2 cellular contexts compared by ENCODE assay signal in genomic region chr15:42986693-42987342, GRCh38.
TF ChIP-seq lines count a peak whose summit lies in the region.

No MANE protein-coding gene starts in this region.

TF ChIP-seq in IMR-90, 13 proteins besides CTCF, POLR2A, EP300 and RAD21:
- no peak for TF ChIP-seq MAFK (IDR thresholded peaks at IDR 0.05; ENCODE audit: low read depth, low read length)
- no peak for TF ChIP-seq SMC3 (IDR thresholded peaks at IDR 0.05; ENCODE audit: low read depth, low read length)
TF ChIP-seq in IMR-90: peak in this region for 0.

TF ChIP-seq in H1, 55 proteins besides CTCF, POLR2A, EP300 and RAD21:
- TF ChIP-seq CREB1 (IDR thresholded peaks at IDR 0.05) (no peak), EZH2 (IDR thresholded peaks at IDR 0.05; ENCODE audit: low read depth, low read length, severe bottlenecking) (no peak), BRCA1 (IDR thresholded peaks at IDR 0.05; ENCODE audit: low read depth, low read length) (no peak), CBX5 (IDR thresholded peaks at IDR 0.05; ENCODE audit: low read depth, low read length) (no peak), ZNF274 (IDR thresholded peaks at IDR 0.05; ENCODE audit: borderline replicate concordance, extremely low read depth, low read length) (no peak), CEBPB (IDR thresholded peaks at IDR 0.05; ENCODE audit: low read depth, low read length) (no peak), JUN (IDR thresholded peaks at IDR 0.05; ENCODE audit: low read depth, low read length) (no peak), SIN3A (conservative IDR thresholded peaks at IDR 0.05 in 1 of 2, IDR thresholded peaks at IDR 0.05 in 1 of 2; ENCODE audit: low read depth in 1 of 2, low read length in 2 of 2) (no peak), NRF1 (IDR thresholded peaks at IDR 0.05; ENCODE audit: low read depth, low read length) (no peak), CBX8 (IDR thresholded peaks at IDR 0.05; ENCODE audit: borderline replicate concordance, low read depth, low read length) (no peak), CHD2 (IDR thresholded peaks at IDR 0.05; ENCODE audit: low read length) (no peak)
- TF ChIP-seq, protein P1, sequence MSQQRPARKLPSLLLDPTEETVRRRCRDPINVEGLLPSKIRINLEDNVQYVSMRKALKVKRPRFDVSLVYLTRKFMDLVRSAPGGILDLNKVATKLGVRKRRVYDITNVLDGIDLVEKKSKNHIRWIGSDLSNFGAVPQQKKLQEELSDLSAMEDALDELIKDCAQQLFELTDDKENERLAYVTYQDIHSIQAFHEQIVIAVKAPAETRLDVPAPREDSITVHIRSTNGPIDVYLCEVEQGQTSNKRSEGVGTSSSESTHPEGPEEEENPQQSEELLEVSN (IDR thresholded peaks at IDR 0.05): no peak
TF ChIP-seq in H1: peak in this region for 0.
